Comparison of ENCODE assay signal across 22 cellular contexts in genomic region chr20:3231889-3232588, GRCh38. TPM values are rescaled to one million over a fixed set of nuclear protein-coding genes. Genes with fewer than 3 reads are reported as not detected.
DNase-seq lines count a peak whose midpoint lies in the region; ATAC-seq and TF ChIP-seq lines count a peak whose summit lies in the region.
"Had no signal": no experiment of that assay in that cellular context is flagged by ENCODE, and none has a peak within 500 bp of the region (broad histone marks: within the 10 kb centered on the region; RNA-seq: fewer than 3 reads in every experiment).

No MANE protein-coding gene starts in this region.

- peaks cover 5% of the 10 kb centered on the region for H3K79me1 ChIP-seq in neuronal stem cell (ENCODE audit: low read depth, low read length)

- no peak overlapping the region for H2BK15ac ChIP-seq in neuronal stem cell (ENCODE audit: low read length)

- no peak overlapping the region for H3K4me3 ChIP-seq in RWPE2 (ENCODE audit: severe bottlenecking)
- no peak overlapping the region for H3K4me3 ChIP-seq in neuronal stem cell (ENCODE audit: low read length in 2 of 2)
- no peak overlapping the region for H3K4me3 ChIP-seq in upper lobe of right lung
- H3K4me3 ChIP-seq: A549; BLaER1 treated with 17β-estradiol and CSF1 and Interleukin-3, amounts not matched to agents 10 nM and 100 nM; GM12878; GM23248 had no signal

- no CpG with 5 or more reads among the region's 15 CpGs for WGBS in neuronal stem cell (ENCODE audit: extremely low coverage in 2 of 2, insufficient read length in 2 of 2, insufficient replicate concordance in 1 of 2), 2 donors

- no peak overlapping the region for H2BK120ac ChIP-seq in neuronal stem cell (ENCODE audit: low read depth, low read length)

- H3K36me3 ChIP-seq in RWPE2 (ENCODE audit: low read depth) (peaks cover 2% of the 10 kb centered on the region; the same call in 1 of the 2 replicates), neuronal stem cell (replicated peaks in 1 of 2; ENCODE audit: control insufficient read depth in 2 of 2, insufficient read depth in 2 of 2, low read length in 2 of 2) (peaks cover 0 to 2% of the 10 kb centered on the region in 2 donors), upper lobe of right lung (no peaks in the 10 kb centered on the region)
- H3K36me3 ChIP-seq: BE2C had no signal

- peak overlapping the region; percentile 14 for H3K14ac ChIP-seq in neuronal stem cell (ENCODE audit: low read length)

- H3K4me1 ChIP-seq in RWPE2 (ENCODE audit: insufficient read depth, poor library complexity, severe bottlenecking) (peaks cover 9% of the 10 kb centered on the region), neuronal stem cell (ENCODE audit: control insufficient read depth in 2 of 2, insufficient read depth in 1 of 2, low read depth in 1 of 2, low read length in 2 of 2) (peaks cover 0 to 5% of the 10 kb centered on the region in 2 donors), upper lobe of right lung (no peaks in the 10 kb centered on the region)
- H3K4me1 ChIP-seq: BE2C had no signal

- no peak overlapping the region for H4K91ac ChIP-seq in neuronal stem cell (ENCODE audit: low read depth, low read length, poor library complexity)

- H3K9ac ChIP-seq in neuronal stem cell (ENCODE audit: low read depth, low read length, poor library complexity) = no peak overlapping the region
- H3K9ac ChIP-seq: BLaER1 treated with 17β-estradiol and CSF1 and Interleukin-3, amounts not matched to agents 10 nM and 100 nM; GM23248 had no signal

- H3K23ac ChIP-seq in neuronal stem cell (ENCODE audit: low read depth, low read length, poor library complexity) = no peak overlapping the region

- no peak overlapping the region for H2AFZ ChIP-seq in neuronal stem cell (ENCODE audit: low read length)
- H2AFZ ChIP-seq: GM23248 had no signal

- peak overlapping the region; percentile 86 for H4K8ac ChIP-seq in neuronal stem cell (ENCODE audit: low read depth, low read length)

- no peak overlapping the region for H3K18ac ChIP-seq in neuronal stem cell (ENCODE audit: low read length)

- no peak overlapping the region for H2BK5ac ChIP-seq in neuronal stem cell (ENCODE audit: low read length)

- H3K27ac ChIP-seq in RWPE2 (ENCODE audit: poor library complexity, severe bottlenecking) (no peak overlapping the region), neuronal stem cell (replicated peaks; ENCODE audit: low read length) (no peak overlapping the region), upper lobe of right lung (no peak overlapping the region)
- H3K27ac ChIP-seq: A549; BLaER1 treated with 17β-estradiol and CSF1 and Interleukin-3, amounts not matched to agents 10 nM and 100 nM; GM23248 had no signal

- no peak overlapping the region for H2AK5ac ChIP-seq in neuronal stem cell (ENCODE audit: low read depth, low read length)

- DNase-seq in Right ventricle myocardium inferior (ENCODE audit: missing footprints) (peak; percentile 55), left cardiac atrium (no peak), RWPE2 (ENCODE audit: low spot score) (peak; percentile 59), neuronal stem cell (ENCODE audit: low spot score) (no peak), upper lobe of right lung (no peak), HuH-7 (ENCODE audit: low spot score) (no peak)
- DNase-seq: 8988T; ACHN; AML-193; BE2C; CD4-positive, alpha-beta T cell; CD8-positive, alpha-beta memory T cell; DMS 273 treated with DMSO at 0.1 percent for 48 hours; DMS79; EL; GDM1; GM23248; H7; HCEC 1CT had no signal

- H3K27me3 ChIP-seq in RWPE2 (ENCODE audit: insufficient read depth, poor library complexity, severe bottlenecking) = no peaks in the 10 kb centered on the region
- H3K27me3 ChIP-seq in neuronal stem cell (ENCODE audit: control insufficient read depth in 3 of 3, insufficient read depth in 3 of 3, low read depth in 1 of 3, low read length in 3 of 3) = peaks cover 0 to 17% (median 5%) of the 10 kb centered on the region in 3 experiments
- no peaks in the 10 kb centered on the region for H3K27me3 ChIP-seq in upper lobe of right lung

- H3K4me2 ChIP-seq in neuronal stem cell (ENCODE audit: insufficient read depth, low read length, poor library complexity, severe bottlenecking) = no peak overlapping the region
- H3K4me2 ChIP-seq: A549; BLaER1 treated with 17β-estradiol and CSF1 and Interleukin-3, amounts not matched to agents 10 nM and 100 nM had no signal

- no peak overlapping the region for H2BK12ac ChIP-seq in neuronal stem cell (ENCODE audit: low read length)

- no peak overlapping the region for H3K4ac ChIP-seq in neuronal stem cell (ENCODE audit: low read length)

- ATAC-seq in Right ventricle myocardium inferior = no peak
- no peak for ATAC-seq in left cardiac atrium
- ATAC-seq in RWPE2 (ENCODE audit: low read depth) = no peak
- no peak for ATAC-seq in upper lobe of right lung
- ATAC-seq: A549, GM12878 had no signal

- TF ChIP-seq CTCF in RWPE2 (IDR thresholded peaks at IDR 0.05; ENCODE audit: poor library complexity, severe bottlenecking) (no peak), upper lobe of right lung (IDR thresholded peaks at IDR 0.05) (no peak)

- no peaks in the 10 kb centered on the region for H3K9me3 ChIP-seq in RWPE2 (ENCODE audit: severe bottlenecking)
- peaks cover 2 to 4% of the 10 kb centered on the region in 2 donors for H3K9me3 ChIP-seq in neuronal stem cell (replicated peaks in 1 of 2; ENCODE audit: control insufficient read depth in 2 of 2, insufficient read depth in 1 of 2, low read depth in 1 of 2, low read length in 2 of 2)
- H3K9me3 ChIP-seq in upper lobe of right lung = no peaks in the 10 kb centered on the region
- H3K9me3 ChIP-seq: A549; BE2C; BLaER1 treated with 17β-estradiol and CSF1 and Interleukin-3, amounts not matched to agents 10 nM and 100 nM had no signal

- intact Hi-C loops in Right ventricle myocardium inferior (cut with DNase I) = no loop called here
- intact Hi-C loops in left cardiac atrium (cut with DNase I) = no loop called here
- intact Hi-C loops in upper lobe of right lung (cut with DNase I) = no loop called here

RNA-seq across cellular contexts. Expression of gene SLC4A11, which starts 7.0 kb away (rescaled TPM):
- total RNA-seq in Right ventricle myocardium inferior = 0.14 TPM
- total RNA-seq in left cardiac atrium = under 1 TPM; 0.52 to 0.68 TPM
- 4.0 TPM for polyA plus RNA-seq in neuronal stem cell (2013, experiment 1 of 2)
- 3.9 TPM for polyA plus RNA-seq in neuronal stem cell (2013, experiment 2 of 2)
- total RNA-seq in upper lobe of right lung = 2.7 TPM

RNA-seq across cellular contexts. Expression of gene ITPA, which starts 22.7 kb away (rescaled TPM):
- total RNA-seq in Right ventricle myocardium inferior (21.4 TPM), left cardiac atrium (10 to 100 TPM; 18.7 to 25.7 TPM), upper lobe of right lung (43.4 TPM)
- 31.8 TPM for polyA plus RNA-seq in neuronal stem cell (2013, experiment 1 of 2)
- polyA plus RNA-seq in neuronal stem cell (2013, experiment 2 of 2) = 32.2 TPM

RNA-seq across cellular contexts. Expression of gene DDRGK1, which starts 27.6 kb away (rescaled TPM):
- total RNA-seq in Right ventricle myocardium inferior (36.5 TPM), left cardiac atrium (10 to 100 TPM; 39.3 to 44.8 TPM), upper lobe of right lung (108 TPM)
- 29.3 TPM for polyA plus RNA-seq in neuronal stem cell (2013, experiment 1 of 2)
- 30.0 TPM for polyA plus RNA-seq in neuronal stem cell (2013, experiment 2 of 2)

RNA-seq across cellular contexts. Expression of gene LZTS3, which starts 58.7 kb away (rescaled TPM):
- total RNA-seq in Right ventricle myocardium inferior (19.6 TPM), left cardiac atrium (10 to 100 TPM; 12.0 to 13.2 TPM), upper lobe of right lung (21.5 TPM)
- 8.4 TPM for polyA plus RNA-seq in neuronal stem cell (2013, experiment 1 of 2)
- polyA plus RNA-seq in neuronal stem cell (2013, experiment 2 of 2) = 8.7 TPM

Comparison
In these comparisons a context has a peak if more than half of its experiments do, and no peak if none do; other contexts are left out.
1. DNase-seq: peak in Right ventricle myocardium inferior (single experiment) and RWPE2 (single experiment); none in left cardiac atrium (single experiment), neuronal stem cell (single experiment), upper lobe of right lung (single experiment) and HuH-7 (single experiment).